ENCODE assay signal across 9 cellular contexts in genomic region chrX:65690057-65690855, GRCh38. TPM values are rescaled to one million over a fixed set of nuclear protein-coding genes. Genes with fewer than 3 reads are reported as not detected.
DNase-seq lines count a peak whose midpoint lies in the region; ATAC-seq, FAIRE-seq and TF ChIP-seq lines count a peak whose summit lies in the region.
"Had no signal": no experiment of that assay in that cellular context is flagged by ENCODE, and none has a peak within 500 bp of the region (broad histone marks: within the 10 kb centered on the region; RNA-seq: fewer than 3 reads in every experiment).

No MANE protein-coding gene starts in this region.

- peaks cover 19% of the 10 kb centered on the region for H3K36me3 Mint-ChIP-seq in T-cell

- no peaks in the 10 kb centered on the region for H3K9me3 Mint-ChIP-seq in T-cell

- ATAC-seq in T-cell (replicated peaks in 1 of 4) (no peak), GM18502 (IDR thresholded peaks at IDR 0.05; ENCODE audit: poor library complexity, unreplicated experiment) (no peak)

- no peaks in the 10 kb centered on the region for H3K27me3 Mint-ChIP-seq in T-cell

- H3K4me3 Mint-ChIP-seq in T-cell: peak overlapping the region in 2 of 3 donors; percentile 37 to 64

- FAIRE-seq in GM18507 (lab: Jason Lieb, UNC): peak; percentile 42

- peak overlapping the region in 11 of 21 experiments; percentile 3 to 57 (median 29) for H3K27ac ChIP-seq in skin epidermis

- H3K27ac Mint-ChIP-seq in T-cell: peak overlapping the region; percentile 80 to 87

- peaks cover 95 to 96% (median 95%) of the 10 kb centered on the region in 3 donors for H3K4me1 Mint-ChIP-seq in T-cell

- H3K4me3 ChIP-seq in fibroblast of villous mesenchyme (ENCODE audit: low read depth, low read length): no peak overlapping the region
- no peak overlapping the region for H3K4me3 ChIP-seq in skin epidermis

- POLR2A ChIA-PET in T-cell (lab: Charles Lee): interaction anchor here in 1 of 2 donors (0.6 kb wide), 1 partner anchor 18 kb away, joined by 3 read pairs; no protein-coding TSS in a partner anchor

- CTCF ChIA-PET in T-cell (lab: Charles Lee): no interaction called here

- no peak for DNase-seq in GM18507 (ENCODE audit: extremely low spot score, insufficient read length, low read depth)
- no peak for DNase-seq in T-cell
- DNase-seq in fibroblast of villous mesenchyme (ENCODE audit: low read depth): peak; percentile 43
- DNase-seq in OCI-M1 (lab: John Stamatoyannopoulos, UW): no peak
- DNase-seq in stimulated activated CD8-positive, alpha-beta memory T cell treated with anti-CD3 and anti-CD28 coated beads, Interleukin-4, amount 100 ng/mL, for 48 hours: no peak
- no peak for DNase-seq in DMS53 treated with DMSO at 0.1 percent for 48 hours (lab: John Stamatoyannopoulos, UW; ENCODE audit: unreplicated experiment)
- DNase-seq: NCI-H1092 had no signal

- no peak for TF ChIP-seq CTCF in fibroblast of villous mesenchyme (IDR thresholded peaks at IDR 0.05; ENCODE audit: insufficient read depth, low read depth, low read length)

RNA-seq across cellular contexts. Expression of gene MSN, which starts 22.8 kb away (rescaled TPM):
- total RNA-seq in T-cell (100 to 1,000 TPM; 324 to 383 (median 348) TPM), fibroblast of villous mesenchyme (305 and 309 TPM in 2 replicates)
